ENCODE assay signal across 21 cellular contexts in genomic region chr10:93077860-93078337, GRCh38. TPM values are rescaled to one million over a fixed set of nuclear protein-coding genes. Genes with fewer than 3 reads are reported as not detected.
"Had no signal": no experiment of that assay in that cellular context is flagged by ENCODE, and none has a peak within 500 bp of the region (broad histone marks: within the 10 kb centered on the region; RNA-seq: fewer than 3 reads in every experiment).

No MANE protein-coding gene starts in this region.

- H3K4me3 ChIP-seq: dorsolateral prefrontal cortex, psoas muscle, spleen, upper lobe of left lung had no signal

- H3K27ac ChIP-seq: dorsolateral prefrontal cortex, psoas muscle, spleen, upper lobe of left lung had no signal

- H3K36me3 ChIP-seq: spleen, upper lobe of left lung had no signal

- DNase-seq: activated naive CD4-positive, alpha-beta T cell; dorsolateral prefrontal cortex; hypothalamus; nephron progenitor cell; psoas muscle; stimulated activated naive CD8-positive, alpha-beta T cell treated with anti-CD3 and anti-CD28 coated beads, Interleukin-15, amount 100 ng/mL, for 72 hours; T-helper 2 cell; upper lobe of left lung had no signal

- ATAC-seq: esophagus mucosa; psoas muscle; sciatic nerve; stimulated activated naive CD8-positive, alpha-beta T cell treated with anti-CD3 and anti-CD28 coated beads, Interleukin-15, amount 100 ng/mL, for 72 hours had no signal

- H3K9me3 Mint-ChIP-seq: activated T-helper 1 cell treated with anti-CD3 and anti-CD28 coated beads, Interleukin-12 subunit alpha, Interleukin-12 subunit beta, Interleukin-2, Interleukin-4 antibody, amounts not matched to agents 30 ng/mL and 10 ng/mL and 1 ng/mL, durations not matched to agents 14 hours and 24 hours and 36 hours; nephron progenitor cell; stimulated activated naive CD8-positive, alpha-beta T cell treated with anti-CD3 and anti-CD28 coated beads, Interleukin-15, amount 100 ng/mL, for 72 hours had no signal

- H3K27ac Mint-ChIP-seq: activated T-helper 1 cell treated with anti-CD3 and anti-CD28 coated beads, Interleukin-12 subunit alpha, Interleukin-12 subunit beta, Interleukin-2, Interleukin-4 antibody, amounts not matched to agents 30 ng/mL and 10 ng/mL and 1 ng/mL, durations not matched to agents 14 hours and 24 hours and 36 hours; nephron progenitor cell; stimulated activated naive CD8-positive, alpha-beta T cell treated with anti-CD3 and anti-CD28 coated beads, Interleukin-15, amount 100 ng/mL, for 72 hours had no signal

- H3K9me3 ChIP-seq: psoas muscle, spleen, upper lobe of left lung had no signal

- H3K4me3 Mint-ChIP-seq: activated T-helper 1 cell treated with anti-CD3 and anti-CD28 coated beads, Interleukin-12 subunit alpha, Interleukin-12 subunit beta, Interleukin-2, Interleukin-4 antibody, amounts not matched to agents 30 ng/mL and 10 ng/mL and 1 ng/mL, durations not matched to agents 14 hours and 24 hours and 36 hours; nephron progenitor cell; stimulated activated naive CD8-positive, alpha-beta T cell treated with anti-CD3 and anti-CD28 coated beads, Interleukin-15, amount 100 ng/mL, for 72 hours had no signal

RNA-seq across cellular contexts. Expression of gene CYP26A1, which starts 4.2 kb away (rescaled TPM):
- total RNA-seq: activated CD8-positive, alpha-beta memory T cell treated with anti-CD3 and anti-CD28 coated beads for 36 hours; activated T-helper 1 cell treated with anti-CD3 and anti-CD28 coated beads, Interleukin-12 subunit alpha, Interleukin-12 subunit beta, Interleukin-2, Interleukin-4 antibody, amounts not matched to agents 30 ng/mL and 10 ng/mL and 1 ng/mL, durations not matched to agents 14 hours and 24 hours and 36 hours; bronchial epithelial cell; esophagus mucosa; fibroblast of villous mesenchyme; glomerular endothelial cell; kidney epithelial cell; mesenteric fat pad; osteocyte; psoas muscle; sciatic nerve; upper lobe of left lung had no signal

RNA-seq across cellular contexts. Expression of gene CYP26C1, which starts 17.3 kb away (rescaled TPM):
- total RNA-seq: activated T-helper 1 cell treated with anti-CD3 and anti-CD28 coated beads, Interleukin-12 subunit alpha, Interleukin-12 subunit beta, Interleukin-2, Interleukin-4 antibody, amounts not matched to agents 30 ng/mL and 10 ng/mL and 1 ng/mL, durations not matched to agents 14 hours and 24 hours and 36 hours; astrocyte; esophagus mucosa; fibroblast of villous mesenchyme; lower leg skin; osteocyte had no signal
